In genomic region chr14:37413504-37414003, GRCh38 we compare ENCODE assay signal across 17 cellular contexts.
DNase-seq lines count a peak whose midpoint lies in the region; ATAC-seq, FAIRE-seq and TF ChIP-seq lines count a peak whose summit lies in the region.
"Had no signal": no experiment of that assay in that cellular context is flagged by ENCODE, and none has a peak within 500 bp of the region (broad histone marks: within the 10 kb centered on the region; RNA-seq: fewer than 3 reads in every experiment).

No MANE protein-coding gene starts in this region.

- POLR2A ChIA-PET in CD8-positive, alpha-beta T cell (lab: Charles Lee): no interaction called here

- H3K27me3 ChIP-seq in hepatocyte: no peaks in the 10 kb centered on the region
- no peaks in the 10 kb centered on the region for H3K27me3 ChIP-seq in prostate gland (replicated peaks; ENCODE audit: insufficient read depth)
- H3K27me3 ChIP-seq in small intestine (ENCODE audit: control insufficient read depth in 2 of 2, insufficient read depth in 2 of 2, low read length in 2 of 2): no peaks in the 10 kb centered on the region
- no peaks in the 10 kb centered on the region for H3K27me3 ChIP-seq in CD8-positive, alpha-beta T cell (ENCODE audit: insufficient read depth, low read length)
- H3K27me3 ChIP-seq: BE2C had no signal

- no peaks in the 10 kb centered on the region for H3K4me1 Mint-ChIP-seq in CD8-positive, alpha-beta T cell (ENCODE audit: low read depth)
- H3K4me1 Mint-ChIP-seq: CD14-positive monocyte, H9, IgD-negative memory B cell had no signal

- CTCF ChIA-PET in CD8-positive, alpha-beta T cell (lab: Charles Lee): no interaction called here

- no peaks in the 10 kb centered on the region for H4K20me1 ChIP-seq in hepatocyte (ENCODE audit: insufficient read depth, poor library complexity, severe bottlenecking)

- H3K36me3 ChIP-seq in hepatocyte (replicated peaks; ENCODE audit: insufficient read depth, low read depth) (no peaks in the 10 kb centered on the region), prostate gland (no peaks in the 10 kb centered on the region), small intestine (ENCODE audit: control insufficient read depth in 2 of 2, insufficient read depth in 2 of 2, low read length in 2 of 2) (no peaks in the 10 kb centered on the region)
- no peaks in the 10 kb centered on the region for H3K36me3 ChIP-seq in CD8-positive, alpha-beta T cell (ENCODE audit: insufficient read depth, low read length)
- H3K36me3 ChIP-seq: BE2C had no signal

- no peak for TF ChIP-seq POLR2A in prostate gland (IDR thresholded peaks at IDR 0.05)

- H3K27ac ChIP-seq in C4-2B (peak overlapping the region; percentile 68; the same call in 1 of the 2 replicates), hepatocyte (peak overlapping the region; percentile 13), prostate gland (peak overlapping the region; percentile 40 to 47), small intestine (ENCODE audit: low read depth in 1 of 2, low read length in 1 of 2) (no peak overlapping the region)
- no peak overlapping the region for H3K27ac ChIP-seq in CD8-positive, alpha-beta T cell (ENCODE audit: low read depth, low read length)
- H3K27ac ChIP-seq: A549 had no signal

- H3K36me3 Mint-ChIP-seq in CD8-positive, alpha-beta T cell: no peaks in the 10 kb centered on the region
- H3K36me3 Mint-ChIP-seq: CD14-positive monocyte, IgD-negative memory B cell had no signal

- intact Hi-C loops in prostate gland (cut with DNase I): no loop called here
- intact Hi-C loops in CD8-positive, alpha-beta T cell (cut with DNase I, micrococcal nuclease): no loop called here

- H3K27me3 Mint-ChIP-seq in CD8-positive, alpha-beta T cell (ENCODE audit: low read depth): no peaks in the 10 kb centered on the region
- H3K27me3 Mint-ChIP-seq: IgD-negative memory B cell had no signal

- no peaks in the 10 kb centered on the region for H3K9me2 ChIP-seq in hepatocyte (replicated peaks; ENCODE audit: insufficient read depth)

- H3K9me3 ChIP-seq in hepatocyte (ENCODE audit: low read depth) (no peaks in the 10 kb centered on the region), prostate gland (no peaks in the 10 kb centered on the region), small intestine (ENCODE audit: control insufficient read depth, low read depth) (no peaks in the 10 kb centered on the region)
- no peaks in the 10 kb centered on the region for H3K9me3 ChIP-seq in CD8-positive, alpha-beta T cell (ENCODE audit: low read length)
- H3K9me3 ChIP-seq: A549, BE2C had no signal

- no peaks in the 10 kb centered on the region for H3K79me2 ChIP-seq in hepatocyte

- peak; percentile 96 for DNase-seq in LNCaP clone FGC (ENCODE audit: low read depth)
- DNase-seq in hepatocyte (ENCODE audit: low spot score): peak; percentile 32
- no peak for DNase-seq in prostate gland (ENCODE audit: low spot score)
- no peak for DNase-seq in GF-D8 (lab: John Stamatoyannopoulos, UW)
- DNase-seq in small intestine: no peak
- DNase-seq in CD8-positive, alpha-beta T cell: no peak
- DNase-seq: BE2C, Calu3, DMS 273 treated with DMSO at 0.1 percent for 48 hours, GOT3, H9 had no signal

- no peak overlapping the region for H3K4me2 ChIP-seq in hepatocyte
- H3K4me2 ChIP-seq: A549 had no signal

- H3K9me3 Mint-ChIP-seq in CD8-positive, alpha-beta T cell: peaks cover 9% of the 10 kb centered on the region
- H3K9me3 Mint-ChIP-seq: H9 had no signal

- H2AFZ ChIP-seq in hepatocyte: no peak overlapping the region

- no peak overlapping the region for H3K4me3 Mint-ChIP-seq in CD8-positive, alpha-beta T cell
- H3K4me3 Mint-ChIP-seq: CD14-positive monocyte, H9, IgD-negative memory B cell had no signal

- H3K4me3 ChIP-seq in LNCaP clone FGC (ENCODE audit: low read depth, low read length) (no peak overlapping the region), hepatocyte (no peak overlapping the region), prostate gland (no peak overlapping the region), small intestine (ENCODE audit: low read depth in 1 of 2, low read length in 2 of 2) (no peak overlapping the region)
- H3K4me3 ChIP-seq in CD8-positive, alpha-beta T cell (ENCODE audit: low read depth, low read length): no peak overlapping the region
- H3K4me3 ChIP-seq: A549 had no signal

- WGBS in hepatocyte (ENCODE audit: low lambda C conversion rate, missing lambda C conversion rate): 22% methylated on average over 3 of the region's 3 CpGs
- 35% methylated on average over 3 of the region's 3 CpGs for WGBS in prostate gland
- whole genome bisulfite sequencing in small intestine, 3 donors: 87 to 89% (median 87%) methylated on average over 3 of the region's 3 CpGs

- TF ChIP-seq CTCF in C4-2B (conservative IDR thresholded peaks at IDR 0.05) (no peak), LNCaP clone FGC (IDR thresholded peaks at IDR 0.05; ENCODE audit: control insufficient read depth, extremely low read depth, insufficient read depth) (no peak), hepatocyte (IDR thresholded peaks at IDR 0.05; ENCODE audit: poor library complexity) (no peak), prostate gland (IDR thresholded peaks at IDR 0.05) (no peak)
- TF ChIP-seq CTCF in CD8-positive, alpha-beta T cell (IDR thresholded peaks at IDR 0.05): no peak

- ATAC-seq in CD8-positive, alpha-beta T cell: no peak
- ATAC-seq: A549 had no signal

- H3K4me1 ChIP-seq in hepatocyte (ENCODE audit: insufficient read depth) (no peaks in the 10 kb centered on the region), prostate gland (replicated peaks) (peaks cover 2% of the 10 kb centered on the region), small intestine (ENCODE audit: control insufficient read depth in 2 of 2, insufficient read depth in 1 of 2, low read depth in 1 of 2, low read length in 1 of 2) (no peaks in the 10 kb centered on the region)
- H3K4me1 ChIP-seq in CD8-positive, alpha-beta T cell (ENCODE audit: insufficient read depth, low read length): no peaks in the 10 kb centered on the region
- H3K4me1 ChIP-seq: A549, BE2C had no signal

- no peak for FAIRE-seq in small intestine (lab: Jason Lieb, UNC)
- FAIRE-seq: A549, GM12892, GM19239 had no signal

- no peak overlapping the region for H3K27ac Mint-ChIP-seq in CD8-positive, alpha-beta T cell
- H3K27ac Mint-ChIP-seq: CD14-positive monocyte, IgD-negative memory B cell had no signal

Comparison
In these comparisons a context has a peak if more than half of its experiments do, and no peak if none do; other contexts are left out.
1. H3K27ac ChIP-seq: peak in C4-2B (single experiment), hepatocyte (single experiment) and prostate gland (2 of 2); none in small intestine (0 of 2) and CD8-positive, alpha-beta T cell (single experiment).
2. DNase-seq: peak in LNCaP clone FGC (single experiment) and hepatocyte (single experiment); none in prostate gland (single experiment), GF-D8 (single experiment), small intestine (single experiment) and CD8-positive, alpha-beta T cell (0 of 7).